8 cellular contexts compared by ENCODE assay signal in the genomic region with DNA sequence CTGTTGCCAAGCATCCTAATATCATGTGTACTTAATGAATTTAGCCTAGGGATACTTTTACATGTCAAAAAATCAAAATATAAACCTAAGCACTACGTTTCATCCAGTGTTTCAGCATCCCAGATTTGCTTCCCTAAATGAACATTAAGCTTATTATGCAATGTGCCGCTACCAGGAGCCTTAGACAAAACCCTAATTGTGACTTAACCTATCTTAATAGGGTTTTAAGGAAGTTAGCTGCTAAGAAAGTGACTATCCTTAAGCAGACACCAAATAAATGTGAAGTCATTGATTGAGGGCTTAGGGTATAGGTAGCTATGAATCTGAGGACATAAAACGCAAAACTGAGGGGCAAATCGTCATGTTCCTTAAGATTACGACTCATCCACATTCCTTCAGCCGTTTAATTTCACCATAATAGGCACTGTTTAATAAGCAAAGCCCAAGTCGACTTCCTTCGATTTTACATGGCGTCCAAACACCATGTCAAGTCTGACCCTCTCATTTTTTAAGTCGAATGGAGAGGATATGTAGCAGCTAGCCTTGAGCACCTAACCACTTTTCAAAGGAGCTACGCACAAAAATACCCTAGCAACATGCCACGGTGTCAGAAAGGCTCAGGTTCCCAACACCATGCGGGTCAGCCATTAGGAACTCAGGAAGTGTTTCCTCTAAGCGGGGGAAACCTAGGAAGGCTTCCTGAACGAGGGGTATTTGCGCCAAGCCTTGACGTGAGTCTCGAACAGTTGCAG. TPM values are rescaled to one million over a fixed set of nuclear protein-coding genes. Genes with fewer than 3 reads are reported as not detected.
A peak's percentile ranks its signal among the peaks of the same experiment; 100 is the strongest.
DNase-seq lines count a peak whose midpoint lies in the region.

No MANE protein-coding gene starts in this region.

- H3K4me3 ChIP-seq in adipocyte (ENCODE audit: low read length) = peak overlapping the region; percentile 98

- H3K9ac ChIP-seq in adipocyte (ENCODE audit: low read length) = peak overlapping the region; percentile 100

- H3K9me3 ChIP-seq in adipocyte (ENCODE audit: control insufficient read depth, low read length) = no peaks in the 10 kb centered on the region

- peaks cover 59% of the 10 kb centered on the region for H3K4me1 ChIP-seq in adipocyte (ENCODE audit: control insufficient read depth, insufficient read depth, low read length)

- H3K27me3 ChIP-seq in adipocyte (replicated peaks; ENCODE audit: control insufficient read depth, insufficient read depth, low read length) = no peaks in the 10 kb centered on the region

- H3K36me3 ChIP-seq in adipocyte (ENCODE audit: control insufficient read depth, insufficient read depth, low read length, severe bottlenecking) = no peaks in the 10 kb centered on the region

- DNase-seq in EH (ENCODE audit: low read depth) (peak; percentile 65), LHCN-M2 (ENCODE audit: low read depth) (peak; percentile 61), adipocyte (ENCODE audit: low read depth) (peak; percentile 71), iris pigment epithelial cell (ENCODE audit: low read depth) (peak; percentile 67), substantia nigra (lab: John Stamatoyannopoulos, UW) (peak in 1 of 49 donors; percentile 50), medulla oblongata (ENCODE audit: extremely low spot score) (no peak), HPDE6-E6E7 (ENCODE audit: extremely low spot score) (no peak)
- DNase-seq in activated CD4-positive, CD25-positive, alpha-beta regulatory T cell treated with anti-CD3 and anti-CD28 coated beads, Interleukin-2, amount 50 U/mL, for 72 hours = no peak

- H3K27ac ChIP-seq in substantia nigra (ENCODE audit: low read depth, low read length, poor library complexity, severe bottlenecking) = peak overlapping the region; percentile 99

RNA-seq across cellular contexts. Expression of a gene that starts 1.1 kb away (rescaled TPM):
- total RNA-seq in LHCN-M2 (2014; rRNA removed) = 480 and 516 TPM in 2 replicates
- polyA plus RNA-seq in LHCN-M2 (2012) = 438 TPM

RNA-seq across cellular contexts. Expression of a gene that starts 1.4 kb away (rescaled TPM):
- total RNA-seq in LHCN-M2 (2014; rRNA removed) = 350 and 372 TPM in 2 replicates
- 226 TPM for polyA plus RNA-seq in LHCN-M2 (2012)

RNA-seq across cellular contexts. Expression of a gene that starts 41.7 kb away (rescaled TPM):
- 24.1 and 30.4 TPM in 2 replicates for total RNA-seq in LHCN-M2 (2014; rRNA removed)
- 13.7 TPM for polyA plus RNA-seq in LHCN-M2 (2012)

Comparison
In these comparisons a context has a peak if more than half of its experiments do, and no peak if none do; other contexts are left out.
1. DNase-seq: peak in EH (single experiment), LHCN-M2 (single experiment), adipocyte (single experiment) and iris pigment epithelial cell (single experiment); none in medulla oblongata (single experiment), HPDE6-E6E7 (single experiment) and activated CD4-positive, CD25-positive, alpha-beta regulatory T cell treated with anti-CD3 and anti-CD28 coated beads, Interleukin-2, amount 50 U/mL, for 72 hours (single experiment).